21 cellular contexts compared by ENCODE assay signal in genomic region chr2:72991439-72991725, GRCh38.
DNase-seq lines count a peak whose midpoint lies in the region; ATAC-seq and TF ChIP-seq lines count a peak whose summit lies in the region.
"Had no signal": no experiment of that assay in that cellular context is flagged by ENCODE, and none has a peak within 500 bp of the region (broad histone marks: within the 10 kb centered on the region; RNA-seq: fewer than 3 reads in every experiment).

No MANE protein-coding gene starts in this region.

- DNase-seq in activated CD4-positive, alpha-beta memory T cell treated with anti-CD3 and anti-CD28 coated beads, Interleukin-2, amount 10 ng/mL, durations not matched to agents 7 days and 5 days = peak; percentile 5
- no peak for DNase-seq in activated CD4-positive, alpha-beta memory T cell treated with anti-CD3 and anti-CD28 coated beads for 36 hours
- peak; percentile 6 for DNase-seq in D341Med (ENCODE audit: low spot score)
- peak; percentile 34 for DNase-seq in endodermal cell
- DNase-seq in spleen = peak; percentile 59
- no peak for DNase-seq in BE2C
- no peak for DNase-seq in occipital lobe (lab: John Stamatoyannopoulos, UW)
- DNase-seq: C1 segment of cervical spinal cord, DMS153, GOT3, IMR-90, NCI-H1694 treated with DMSO at 0.1 percent for 48 hours, NCI-H2081 treated with DMSO at 0.1 percent for 48 hours, NCI-H2171 treated with DMSO at 0.1 percent for 48 hours, NCI-H526, OCI-M1 had no signal

- H3K9ac ChIP-seq in endodermal cell (ENCODE audit: extremely low read depth, low read length, poor library complexity, severe bottlenecking) = no peak overlapping the region
- H3K9ac ChIP-seq: KMS-11 had no signal

- H3K27me3 ChIP-seq in endodermal cell (ENCODE audit: control insufficient read depth, insufficient read depth, low read length, poor library complexity, severe bottlenecking) (no peaks in the 10 kb centered on the region), spleen (replicated peaks in 1 of 7) (no peaks in the 10 kb centered on the region), BE2C (no peaks in the 10 kb centered on the region)

- no peak overlapping the region for H3K27ac Mint-ChIP-seq in activated CD4-positive, alpha-beta memory T cell treated with anti-CD3 and anti-CD28 coated beads, Interleukin-2, amount 10 ng/mL, durations not matched to agents 7 days and 5 days
- no peak overlapping the region for H3K27ac Mint-ChIP-seq in activated CD4-positive, alpha-beta memory T cell treated with anti-CD3 and anti-CD28 coated beads for 36 hours
- no peak overlapping the region for H3K27ac Mint-ChIP-seq in endodermal cell
- H3K27ac Mint-ChIP-seq: CD8-positive, alpha-beta T cell had no signal

- POLR2A ChIA-PET in activated CD4-positive, alpha-beta memory T cell treated with anti-CD3 and anti-CD28 coated beads, Interleukin-2, amount 10 ng/mL, durations not matched to agents 7 days and 5 days (lab: Charles Lee) = no interaction called here
- POLR2A ChIA-PET in activated CD4-positive, alpha-beta memory T cell treated with anti-CD3 and anti-CD28 coated beads for 36 hours (lab: Charles Lee) = no interaction called here

- no peaks in the 10 kb centered on the region for H3K27me3 Mint-ChIP-seq in activated CD4-positive, alpha-beta memory T cell treated with anti-CD3 and anti-CD28 coated beads, Interleukin-2, amount 10 ng/mL, durations not matched to agents 7 days and 5 days
- no peaks in the 10 kb centered on the region for H3K27me3 Mint-ChIP-seq in activated CD4-positive, alpha-beta memory T cell treated with anti-CD3 and anti-CD28 coated beads for 36 hours
- no peaks in the 10 kb centered on the region for H3K27me3 Mint-ChIP-seq in endodermal cell (ENCODE audit: insufficient read depth)

- no peaks in the 10 kb centered on the region for H3K36me3 Mint-ChIP-seq in activated CD4-positive, alpha-beta memory T cell treated with anti-CD3 and anti-CD28 coated beads, Interleukin-2, amount 10 ng/mL, durations not matched to agents 7 days and 5 days (ENCODE audit: low read depth)
- H3K36me3 Mint-ChIP-seq in activated CD4-positive, alpha-beta memory T cell treated with anti-CD3 and anti-CD28 coated beads for 36 hours = no peaks in the 10 kb centered on the region
- peaks cover 5% of the 10 kb centered on the region for H3K36me3 Mint-ChIP-seq in endodermal cell (ENCODE audit: low read depth)

- TF ChIP-seq CTCF in endodermal cell (conservative IDR thresholded peaks at IDR 0.05) (no peak), spleen (IDR thresholded peaks at IDR 0.05 in 8 of 11, conservative IDR thresholded peaks at IDR 0.05 in 3 of 11) (no peak), BE2C (IDR thresholded peaks at IDR 0.05; ENCODE audit: low read depth, low read length) (no peak)

- no peaks in the 10 kb centered on the region for H3K36me3 ChIP-seq in endodermal cell (ENCODE audit: control insufficient read depth, insufficient read depth, low read length)
- H3K36me3 ChIP-seq in spleen = peaks cover 0 to 79% (median 12%) of the 10 kb centered on the region in 6 donors
- no peaks in the 10 kb centered on the region for H3K36me3 ChIP-seq in BE2C

- H3K9me3 Mint-ChIP-seq in activated CD4-positive, alpha-beta memory T cell treated with anti-CD3 and anti-CD28 coated beads, Interleukin-2, amount 10 ng/mL, durations not matched to agents 7 days and 5 days = no peaks in the 10 kb centered on the region
- no peaks in the 10 kb centered on the region for H3K9me3 Mint-ChIP-seq in activated CD4-positive, alpha-beta memory T cell treated with anti-CD3 and anti-CD28 coated beads for 36 hours
- no peaks in the 10 kb centered on the region for H3K9me3 Mint-ChIP-seq in endodermal cell
- H3K9me3 Mint-ChIP-seq: CD8-positive, alpha-beta T cell had no signal

- H3K9me3 ChIP-seq in endodermal cell (ENCODE audit: control insufficient read depth, low read length) (no peaks in the 10 kb centered on the region), spleen (no peaks in the 10 kb centered on the region), BE2C (no peaks in the 10 kb centered on the region)

- H3K4me1 Mint-ChIP-seq in activated CD4-positive, alpha-beta memory T cell treated with anti-CD3 and anti-CD28 coated beads, Interleukin-2, amount 10 ng/mL, durations not matched to agents 7 days and 5 days = no peaks in the 10 kb centered on the region
- no peaks in the 10 kb centered on the region for H3K4me1 Mint-ChIP-seq in activated CD4-positive, alpha-beta memory T cell treated with anti-CD3 and anti-CD28 coated beads for 36 hours (ENCODE audit: low read depth)
- peaks cover 13% of the 10 kb centered on the region for H3K4me1 Mint-ChIP-seq in endodermal cell

- CTCF ChIA-PET in activated CD4-positive, alpha-beta memory T cell treated with anti-CD3 and anti-CD28 coated beads, Interleukin-2, amount 10 ng/mL, durations not matched to agents 7 days and 5 days (lab: Charles Lee) = interaction anchor here (0.9 to 3.2 kb wide), 11 partner anchors 11 to 221 kb away, joined by 3 to 23 read pairs (median 4); partner anchors contain the start of gene SPR
- CTCF ChIA-PET in activated CD4-positive, alpha-beta memory T cell treated with anti-CD3 and anti-CD28 coated beads for 36 hours (lab: Charles Lee) = interaction anchor here (0.7 to 7.3 kb wide), 16 partner anchors 11 to 221 kb away, joined by 3 to 113 read pairs (median 4); partner anchors contain the start of genes SMYD5 and SPR

- no peak overlapping the region for H3K4me3 Mint-ChIP-seq in activated CD4-positive, alpha-beta memory T cell treated with anti-CD3 and anti-CD28 coated beads, Interleukin-2, amount 10 ng/mL, durations not matched to agents 7 days and 5 days
- no peak overlapping the region for H3K4me3 Mint-ChIP-seq in activated CD4-positive, alpha-beta memory T cell treated with anti-CD3 and anti-CD28 coated beads for 36 hours
- H3K4me3 Mint-ChIP-seq in endodermal cell = no peak overlapping the region
- H3K4me3 Mint-ChIP-seq: CD8-positive, alpha-beta T cell had no signal

- whole genome bisulfite sequencing in endodermal cell (ENCODE audit: insufficient coverage in 1 of 2, insufficient read length in 1 of 2), 2 experiments = 90 to 92% methylated on average over 4 to 6 of the region's 6 CpGs
- 90 to 96% (median 94%) methylated on average over 5 to 6 of the region's 6 CpGs for WGBS in spleen, 5 donors

- no peak overlapping the region for H3K27ac ChIP-seq in endodermal cell (ENCODE audit: low read depth, low read length)
- H3K27ac ChIP-seq in spleen = no peak overlapping the region
- H3K27ac ChIP-seq: 22Rv1, KMS-11 had no signal

- no peak for TF ChIP-seq POLR2A in spleen (IDR thresholded peaks at IDR 0.05)

- ATAC-seq in HG02938 (IDR thresholded peaks at IDR 0.05; ENCODE audit: unreplicated experiment) = no peak
- ATAC-seq: CD8-positive, alpha-beta T cell; Right ventricle myocardium inferior had no signal

- intact Hi-C loops in activated CD4-positive, alpha-beta memory T cell treated with anti-CD3 and anti-CD28 coated beads for 36 hours (cut with micrococcal nuclease) = loop anchor here (5.0 kb wide), 2 partner anchors 81 to 96 kb away; partner anchors contain the start of gene SFXN5
- intact Hi-C loops in spleen (cut with DNase I; ENCODE audit: low total_unique reads) = loop anchor here (5.0 kb wide), 2 partner anchors 166 to 186 kb away; no protein-coding TSS in a partner anchor

- H3K4me3 ChIP-seq in endodermal cell (ENCODE audit: low read length) = no peak overlapping the region
- no peak overlapping the region for H3K4me3 ChIP-seq in spleen
- H3K4me3 ChIP-seq in BE2C (ENCODE audit: low read depth, low read length) = no peak overlapping the region

- H3K4me1 ChIP-seq in endodermal cell (ENCODE audit: control insufficient read depth, insufficient read depth, low read length) (peaks cover under 1% of the 10 kb centered on the region), spleen (peaks cover 0 to 7% (median 0%) of the 10 kb centered on the region in 6 donors), BE2C (no peaks in the 10 kb centered on the region)

Comparison
In these comparisons a context has a peak if more than half of its experiments do, and no peak if none do; other contexts are left out.
1. DNase-seq: peak in activated CD4-positive, alpha-beta memory T cell treated with anti-CD3 and anti-CD28 coated beads, Interleukin-2, amount 10 ng/mL, durations not matched to agents 7 days and 5 days (single experiment), D341Med (single experiment), endodermal cell (single experiment) and spleen (single experiment); none in activated CD4-positive, alpha-beta memory T cell treated with anti-CD3 and anti-CD28 coated beads for 36 hours (single experiment), BE2C (single experiment) and occipital lobe (single experiment).